ENCODE assay signal across 9 cellular contexts in genomic region chr17:7673239-7673638, GRCh38. TPM values are rescaled to one million over a fixed set of nuclear protein-coding genes. Genes with fewer than 3 reads are reported as not detected.
DNase-seq lines count a peak whose midpoint lies in the region; ATAC-seq, FAIRE-seq and TF ChIP-seq lines count a peak whose summit lies in the region.
"Had no signal": no experiment of that assay in that cellular context is flagged by ENCODE, and none has a peak within 500 bp of the region (broad histone marks: within the 10 kb centered on the region; RNA-seq: fewer than 3 reads in every experiment).

No MANE protein-coding gene starts in this region.

- no peak for TF ChIP-seq EP300 in A549 (IDR thresholded peaks at IDR 0.05)

- H3K27me3 ChIP-seq in WERI-Rb-1 (ENCODE audit: insufficient read depth, low read depth, severe bottlenecking) = no peaks in the 10 kb centered on the region
- H3K27me3 ChIP-seq in uterus = no peaks in the 10 kb centered on the region
- H3K27me3 ChIP-seq in esophagus squamous epithelium = no peaks in the 10 kb centered on the region

- peaks cover 59% of the 10 kb centered on the region for H3K36me3 ChIP-seq in WERI-Rb-1
- H3K36me3 ChIP-seq in uterus = no peaks in the 10 kb centered on the region
- peaks cover 29 to 84% (median 65%) of the 10 kb centered on the region in 3 donors for H3K36me3 ChIP-seq in esophagus squamous epithelium

- TF ChIP-seq POLR2A in A549 (IDR thresholded peaks at IDR 0.05; ENCODE audit: low read length) (no peak), GM12891 (IDR thresholded peaks at IDR 0.05; ENCODE audit: low read depth, low read length) (no peak), uterus (IDR thresholded peaks at IDR 0.05) (no peak), esophagus squamous epithelium (IDR thresholded peaks at IDR 0.05) (no peak)

- H3K4me2 ChIP-seq in A549 = no peak overlapping the region

- intact Hi-C loops in uterus (cut with DNase I; ENCODE audit: low total_unique reads) (no loop called here), esophagus squamous epithelium (cut with DNase I) (no loop called here)

- WGBS in A549 (ENCODE audit: missing lambda C conversion rate) = 85% methylated on average over 2 of the region's 2 CpGs
- 97 to 100% methylated on average over 2 of the region's 2 CpGs for WGBS in esophagus squamous epithelium, 2 donors

- DNase-seq in A549 (ENCODE audit: low read depth in 1 of 2, low spot score in 1 of 2) (peak in 1 of 2 experiments; percentile 64), GM12891 (ENCODE audit: insufficient read length, low spot score) (no peak), WERI-Rb-1 (peak; percentile 48), glomerular visceral epithelial cell (ENCODE audit: extremely low spot score) (peak; percentile 24), uterus (no peak), esophagus squamous epithelium (lab: John Stamatoyannopoulos, UW) (no peak), HPDE6-E6E7 (ENCODE audit: extremely low spot score) (no peak)
- DNase-seq: NCI-H510A had no signal

- CTCF ChIA-PET in A549 (lab: Yijun Ruan, JAX) = interaction anchor here (0.9 to 11.9 kb wide), 20 partner anchors 8 to 113 kb away, joined by 3 to 107 read pairs (median 4); partner anchors contain the start of genes FXR2, SHBG, TP53 and WRAP53

- H3K27ac ChIP-seq in A549 (no peak overlapping the region), WERI-Rb-1 (no peak overlapping the region), uterus (no peak overlapping the region), esophagus squamous epithelium (no peak overlapping the region)

- POLR2A ChIA-PET in A549 (lab: Yijun Ruan, JAX) = interaction anchor here (7.5 kb wide), 1 partner anchor 13 kb away, joined by 40 read pairs; the partner anchor contains the start of gene TP53

- TF ChIP-seq RAD21 in A549 (conservative IDR thresholded peaks at IDR 0.05 in 1 of 2, IDR thresholded peaks at IDR 0.05 in 1 of 2) = peak; percentile 43 to 59

- H3K9me3 ChIP-seq in A549 (peaks cover 9% of the 10 kb centered on the region), WERI-Rb-1 (ENCODE audit: severe bottlenecking) (peaks cover 8% of the 10 kb centered on the region), uterus (peaks cover 0 to 6% of the 10 kb centered on the region in 2 donors), esophagus squamous epithelium (peaks cover 0 to 9% (median 7%) of the 10 kb centered on the region in 3 donors)

- TF ChIP-seq CTCF in A549 (IDR thresholded peaks at IDR 0.05) (peak; percentile 47), WERI-Rb-1 (IDR thresholded peaks at IDR 0.05; ENCODE audit: low read depth, low read length) (peak; percentile 43), uterus (IDR thresholded peaks at IDR 0.05) (no peak), esophagus squamous epithelium (IDR thresholded peaks at IDR 0.05) (peak in 3 of 6 experiments; percentile 19 to 61 (median 26))

- H3K4me1 ChIP-seq in A549 (no peaks in the 10 kb centered on the region), uterus (no peaks in the 10 kb centered on the region), esophagus squamous epithelium (peaks cover 0 to 8% (median 0%) of the 10 kb centered on the region in 3 donors)

- ATAC-seq in A549 (peak in 1 of 2 experiments; percentile 27; a peak in 2 of 6 replicates), GM21360 (IDR thresholded peaks at IDR 0.05; ENCODE audit: unreplicated experiment) (no peak)

- no peak overlapping the region for H3K4me3 ChIP-seq in A549
- H3K4me3 ChIP-seq in WERI-Rb-1 (ENCODE audit: low read depth, low read length) = no peak overlapping the region
- no peak overlapping the region for H3K4me3 ChIP-seq in uterus
- no peak overlapping the region for H3K4me3 ChIP-seq in esophagus squamous epithelium

- FAIRE-seq in A549 (lab: Jason Lieb, UNC) (no peak), GM12891 (lab: Jason Lieb, UNC) (peak; percentile 52)

TF ChIP-seq in A549, 52 proteins besides CTCF, POLR2A, EP300 and RAD21 (continues in another document):
- no peak for TF ChIP-seq ATOH8 (CRISPR knock-in tag; IDR thresholded peaks at IDR 0.05; ENCODE audit: low read depth)
- no peak for TF ChIP-seq ZNF302 (CRISPR knock-in tag; IDR thresholded peaks at IDR 0.05)
- no peak for TF ChIP-seq MAFK (IDR thresholded peaks at IDR 0.05; ENCODE audit: partially characterized antibody)
- no peak for TF ChIP-seq RCOR1 (IDR thresholded peaks at IDR 0.05; ENCODE audit: low read depth, low read length)
- no peak for TF ChIP-seq TFCP2L1 (CRISPR knock-in tag; IDR thresholded peaks at IDR 0.05)

TF ChIP-seq in GM12891, 5 proteins besides CTCF, POLR2A, EP300 and RAD21:
- TF ChIP-seq SPI1 (IDR thresholded peaks at IDR 0.05; ENCODE audit: low read depth, low read length) = no peak
- TF ChIP-seq PAX5 (IDR thresholded peaks at IDR 0.05; ENCODE audit: insufficient read depth, low read length, severe bottlenecking) = no peak
- no peak for TF ChIP-seq POLR2AphosphoS5 (IDR thresholded peaks at IDR 0.05; ENCODE audit: low read depth, low read length)

RNA-seq across cellular contexts. Expression of gene TP53, which starts 14.1 kb away (rescaled TPM):
- polyA plus RNA-seq in A549 (2011; rRNA removed) (65.9 and 80.1 TPM in 2 replicates), A549 (2017; fragmentation: RNase III; extraction: RNeasy Plus Mini Kit Qiagen cat#74134 plus additional on column Dnase treatment) (53.1 to 64.0 TPM (median 59.4 TPM) in 3 replicates)
- polyA plus RNA-seq in A549 (2012; cell fraction: cytosol; rRNA removed) = 63.6 and 87.3 TPM in 2 replicates
- 87.9 and 106 TPM in 2 replicates for polyA plus RNA-seq in A549 (2012; cell fraction: nucleus; rRNA removed)
- 108 and 128 TPM in 2 replicates for polyA minus RNA-seq in A549 (2011; rRNA and poly(A)+ RNA removed)
- 65.0 TPM for polyA plus RNA-seq in GM12891 (2012; ENCODE audit: low read depth, missing spikeins)
- total RNA-seq in uterus (10 to 100 TPM in 3 of 4 donors, 1 to 10 TPM in 1; 5.9 to 58.3 (median 30.7) TPM), esophagus squamous epithelium (10 to 100 TPM; 26.6 to 35.1 (median 33.9) TPM)

RNA-seq across cellular contexts. Expression of gene WRAP53, which starts 15.0 kb away (rescaled TPM):
- polyA plus RNA-seq in A549 (2011; rRNA removed) (15.9 and 17.4 TPM in 2 replicates), A549 (2017; fragmentation: RNase III; extraction: RNeasy Plus Mini Kit Qiagen cat#74134 plus additional on column Dnase treatment) (33.8 to 34.0 TPM (median 33.9 TPM) in 3 replicates)
- 34.6 and 41.0 TPM in 2 replicates for polyA plus RNA-seq in A549 (2012; cell fraction: cytosol; rRNA removed)
- 72.3 and 83.0 TPM in 2 replicates for polyA plus RNA-seq in A549 (2012; cell fraction: nucleus; rRNA removed)
- 15.6 and 17.0 TPM in 2 replicates for polyA minus RNA-seq in A549 (2011; rRNA and poly(A)+ RNA removed)
- 14.5 TPM for polyA plus RNA-seq in GM12891 (2012; ENCODE audit: low read depth, missing spikeins)
- total RNA-seq in uterus (1 to 10 TPM; 1.0 to 8.8 (median 6.2) TPM), esophagus squamous epithelium (1 to 10 TPM; 3.5 to 6.0 (median 3.8) TPM)

RNA-seq across cellular contexts. Expression of gene ATP1B2, which starts 22.5 kb away (rescaled TPM):
- polyA plus RNA-seq in A549 (2011; rRNA removed) (0.16 and 0.20 TPM in 2 replicates), A549 (2017; fragmentation: RNase III; extraction: RNeasy Plus Mini Kit Qiagen cat#74134 plus additional on column Dnase treatment) (0.05 to 0.26 TPM (median 0.10 TPM) in 3 replicates)
- polyA plus RNA-seq in A549 (2012; cell fraction: cytosol; rRNA removed) = 0.01 and 0.03 TPM in 2 replicates
- 0.04 and 0.05 TPM in 2 replicates for polyA plus RNA-seq in A549 (2012; cell fraction: nucleus; rRNA removed)
- polyA minus RNA-seq in A549 (2011; rRNA and poly(A)+ RNA removed) = not detected in 2 replicates
- 0.15 TPM for polyA plus RNA-seq in GM12891 (2012; ENCODE audit: low read depth, missing spikeins)
- total RNA-seq in uterus (10 to 100 TPM in 1 of 4 donors, 1 to 10 TPM in 3; 3.2 to 20.7 (median 8.0) TPM), esophagus squamous epithelium (1 to 10 TPM in 1 of 4 donors, under 1 TPM in 2, not detected in 1; 0.09 to 1.5 (median 0.21) TPM)

RNA-seq across cellular contexts. Expression of gene EFNB3, which starts 31.8 kb away (rescaled TPM):
- polyA plus RNA-seq in A549 (2011; rRNA removed) = 1.9 and 2.1 TPM in 2 replicates
- polyA plus RNA-seq in A549 (2012; cell fraction: cytosol; rRNA removed) = 0.53 and 0.74 TPM in 2 replicates
- polyA plus RNA-seq in A549 (2012; cell fraction: nucleus; rRNA removed) = 1.0 and 1.3 TPM in 2 replicates
- polyA plus RNA-seq in A549 (2017; fragmentation: RNase III; extraction: RNeasy Plus Mini Kit Qiagen cat#74134 plus additional on column Dnase treatment) = 0.96 to 1.9 TPM (median 1.7 TPM) in 3 replicates
- 2.0 and 2.1 TPM in 2 replicates for polyA minus RNA-seq in A549 (2011; rRNA and poly(A)+ RNA removed)
- not detected for polyA plus RNA-seq in GM12891 (2012; ENCODE audit: low read depth, missing spikeins)
- total RNA-seq in uterus = 10 to 100 TPM in 2 of 4 donors, under 1 TPM in 2; 0.26 to 13.1 (median 5.6) TPM
- 1 to 10 TPM in 3 of 4 donors, under 1 TPM in 1; 0.70 to 2.7 (median 1.9) TPM for total RNA-seq in esophagus squamous epithelium

RNA-seq across cellular contexts. Expression of gene SHBG, which starts 43.3 kb away (rescaled TPM):
- polyA plus RNA-seq in A549 (2011; rRNA removed) (0.31 and 0.34 TPM in 2 replicates), A549 (2017; fragmentation: RNase III; extraction: RNeasy Plus Mini Kit Qiagen cat#74134 plus additional on column Dnase treatment) (0.37 to 0.63 TPM (median 0.50 TPM) in 3 replicates)
- polyA plus RNA-seq in A549 (2012; cell fraction: cytosol; rRNA removed) = 0.26 and 0.30 TPM in 2 replicates
- 0.42 and 0.73 TPM in 2 replicates for polyA plus RNA-seq in A549 (2012; cell fraction: nucleus; rRNA removed)
- 0.33 TPM in 1 of 2 replicates, not detected in the other for polyA minus RNA-seq in A549 (2011; rRNA and poly(A)+ RNA removed)
- polyA plus RNA-seq in GM12891 (2012; ENCODE audit: low read depth, missing spikeins) = 0.10 TPM
- total RNA-seq in uterus (1 to 10 TPM in 1 of 4 donors, under 1 TPM in 1, not detected in 2; 0.21 to 1.1 TPM), esophagus squamous epithelium (not detected)

Comparison
In these comparisons a context has a peak if more than half of its experiments do, and no peak if none do; other contexts are left out.
1. DNase-seq: peak in WERI-Rb-1 (single experiment) and glomerular visceral epithelial cell (single experiment); none in GM12891 (single experiment), uterus (0 of 2), esophagus squamous epithelium (single experiment) and HPDE6-E6E7 (single experiment).
2. CTCF ChIP-seq: peak in A549 (single experiment) and WERI-Rb-1 (single experiment); none in uterus (0 of 4).